ENCODE assay signal across 12 cellular contexts in the genomic region with DNA sequence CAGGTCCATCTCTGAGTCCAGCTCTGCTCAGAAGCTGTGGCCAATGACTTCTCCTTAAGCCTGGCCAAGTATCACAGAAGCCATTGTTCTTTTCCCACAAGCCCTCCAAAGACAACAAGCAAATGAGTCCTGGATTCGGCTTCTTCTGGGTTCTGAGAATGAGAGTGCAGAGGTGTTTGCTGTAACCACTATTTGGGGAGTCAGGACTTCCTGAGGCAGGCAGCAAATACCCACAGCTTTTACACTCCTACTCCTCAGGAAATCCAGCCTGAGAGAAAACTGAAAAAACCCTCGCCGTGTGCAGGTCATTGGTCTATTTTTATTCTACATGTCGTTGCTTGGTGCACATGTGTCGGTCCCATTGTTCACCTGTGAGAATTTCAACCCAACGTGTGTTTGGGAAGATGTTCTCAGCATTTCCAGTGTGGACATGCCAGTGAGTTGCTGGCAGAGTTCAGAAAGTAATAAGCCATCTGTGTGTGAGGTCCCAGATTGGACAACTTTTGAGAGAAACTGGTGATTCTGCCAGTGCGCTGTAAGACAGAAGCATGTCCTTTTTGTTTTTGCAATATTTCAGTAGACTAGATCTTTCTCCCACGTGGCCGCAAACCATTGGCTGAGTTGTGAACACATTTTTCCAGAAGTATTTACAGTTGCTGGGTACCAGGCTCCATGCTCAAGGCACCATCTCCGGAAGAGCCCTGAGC.
DNase-seq lines count a peak whose midpoint lies in the region; ATAC-seq and TF ChIP-seq lines count a peak whose summit lies in the region.
"Had no signal": no experiment of that assay in that cellular context is flagged by ENCODE, and none has a peak within 500 bp of the region (broad histone marks: within the 10 kb centered on the region; RNA-seq: fewer than 3 reads in every experiment).

No MANE protein-coding gene starts in this region.

- H3K36me3 Mint-ChIP-seq in T-cell (no peaks in the 10 kb centered on the region), immature natural killer cell (no peaks in the 10 kb centered on the region)
- H3K36me3 Mint-ChIP-seq: IgD-negative memory B cell had no signal

- ATAC-seq in GM18502 (IDR thresholded peaks at IDR 0.05; ENCODE audit: poor library complexity, unreplicated experiment) (peak; percentile 72), GM21723 (IDR thresholded peaks at IDR 0.05; ENCODE audit: unreplicated experiment) (peak; percentile 54), T-cell (replicated peaks in 1 of 4) (peak in 1 of 4 experiments; percentile 26)

- H3K9me3 Mint-ChIP-seq in T-cell (no peaks in the 10 kb centered on the region), immature natural killer cell (no peaks in the 10 kb centered on the region)
- H3K9me3 Mint-ChIP-seq: IgD-negative memory B cell had no signal

- 61 to 62% methylated on average over 10 of the region's 10 CpGs for WGBS in lower leg skin, 2 donors

- no peak for TF ChIP-seq CTCF in lower leg skin (IDR thresholded peaks at IDR 0.05)

- CTCF ChIA-PET in T-cell (lab: Charles Lee): interaction anchor here (0.7 to 1.8 kb wide), 3 partner anchors 665 to 1059 kb away, joined by 3 to 8 read pairs (median 6); no protein-coding TSS in a partner anchor

- no peak for TF ChIP-seq POLR2A in lower leg skin (IDR thresholded peaks at IDR 0.05)

- H3K27me3 Mint-ChIP-seq in T-cell (peaks cover 0 to 4% of the 10 kb centered on the region in 2 donors), immature natural killer cell (ENCODE audit: low read depth in 3 of 3) (peaks cover 2 to 4% (median 4%) of the 10 kb centered on the region in 3 donors)

- POLR2A ChIA-PET in T-cell (lab: Charles Lee): no interaction called here

- H3K27ac Mint-ChIP-seq in T-cell: peak overlapping the region in 1 of 2 donors; percentile 58
- H3K27ac Mint-ChIP-seq in immature natural killer cell: peak overlapping the region in 2 of 6 donors; percentile 68 to 74
- H3K27ac Mint-ChIP-seq: IgD-negative memory B cell had no signal

- intact Hi-C loops in lower leg skin (cut with DNase I; ENCODE audit: low total_unique reads): no loop called here

- no peak for DNase-seq in T-cell
- peak in 2 of 3 donors; percentile 5 to 11 for DNase-seq in immature natural killer cell
- DNase-seq in lower leg skin (ENCODE audit: low spot score in 2 of 2): no peak
- DNase-seq in COR-L47 (lab: John Stamatoyannopoulos, UW): no peak
- DNase-seq in NCI-H2029 (lab: John Stamatoyannopoulos, UW): no peak
- DNase-seq: DMS 273 treated with DMSO at 0.1 percent for 48 hours, NCI-H2227 treated with DMSO at 0.1 percent for 48 hours had no signal

- H3K4me1 Mint-ChIP-seq in T-cell (peaks cover 19 to 30% (median 23%) of the 10 kb centered on the region in 3 donors), immature natural killer cell (peaks cover 26 to 32% of the 10 kb centered on the region in 2 donors)

- no peak overlapping the region for H3K4me3 ChIP-seq in lower leg skin (ENCODE audit: low read depth, poor library complexity, severe bottlenecking)
- H3K4me3 ChIP-seq: breast epithelium, upper lobe of right lung had no signal

- H3K4me3 Mint-ChIP-seq in T-cell (peak overlapping the region in 2 of 3 donors; percentile 39 to 45), immature natural killer cell (peak overlapping the region in 3 of 5 donors; percentile 21 to 59 (median 56))

Comparison
In these comparisons a context has a peak if more than half of its experiments do, and no peak if none do; other contexts are left out.
1. DNase-seq: peak in immature natural killer cell (2 of 3); none in T-cell (0 of 34), lower leg skin (0 of 2), COR-L47 (single experiment) and NCI-H2029 (single experiment).